22 cellular contexts compared by ENCODE assay signal in genomic region chr22:50078761-50079160, GRCh38. TPM values are rescaled to one million over a fixed set of nuclear protein-coding genes. Genes with fewer than 3 reads are reported as not detected.
A peak's percentile ranks its signal among the peaks of the same experiment; 100 is the strongest.
DNase-seq lines count a peak whose midpoint lies in the region; ATAC-seq and TF ChIP-seq lines count a peak whose summit lies in the region.
"Had no signal": no experiment of that assay in that cellular context is flagged by ENCODE, and none has a peak within 500 bp of the region (broad histone marks: within the 10 kb centered on the region; RNA-seq: fewer than 3 reads in every experiment).

No MANE protein-coding gene starts in this region.

- peaks cover 4% of the 10 kb centered on the region for H3K9me3 Mint-ChIP-seq in endodermal cell
- no peaks in the 10 kb centered on the region for H3K9me3 Mint-ChIP-seq in stimulated activated naive B cell treated with anti-CD40 and anti-IgM and Interleukin-4, amounts not matched to agents 10 μg/mL and 1 μg/mL and 100 μg/mL, for 72 hours
- H3K9me3 Mint-ChIP-seq: CD8-positive, alpha-beta T cell had no signal

- no peaks in the 10 kb centered on the region for H3K79me2 ChIP-seq in osteoblast (ENCODE audit: insufficient read depth, low read length)

- H3K27me3 ChIP-seq in heart left ventricle (peaks cover 0 to 33% (median 3%) of the 10 kb centered on the region in 9 donors), endodermal cell (ENCODE audit: control insufficient read depth, insufficient read depth, low read length, poor library complexity, severe bottlenecking) (no peaks in the 10 kb centered on the region), osteoblast (ENCODE audit: insufficient read depth, low read length) (peaks cover 20% of the 10 kb centered on the region), vagina (no peaks in the 10 kb centered on the region)
- H3K27me3 ChIP-seq: BE2C had no signal

- H3K4me3 ChIP-seq in heart left ventricle (no peak overlapping the region), endodermal cell (ENCODE audit: low read length) (no peak overlapping the region), osteoblast (ENCODE audit: insufficient read depth, low read length) (no peak overlapping the region), vagina (no peak overlapping the region)
- H3K4me3 ChIP-seq: GM12878 had no signal

- no peak overlapping the region for H3K4me3 Mint-ChIP-seq in endodermal cell
- H3K4me3 Mint-ChIP-seq in stimulated activated naive B cell treated with anti-CD40 and anti-IgM and Interleukin-4, amounts not matched to agents 10 μg/mL and 1 μg/mL and 100 μg/mL, for 72 hours = no peak overlapping the region
- H3K4me3 Mint-ChIP-seq: CD8-positive, alpha-beta T cell had no signal

- no peaks in the 10 kb centered on the region for H3K9me3 ChIP-seq in heart left ventricle
- H3K9me3 ChIP-seq in endodermal cell (ENCODE audit: control insufficient read depth, low read length) = no peaks in the 10 kb centered on the region
- no peaks in the 10 kb centered on the region for H3K9me3 ChIP-seq in osteoblast (ENCODE audit: low read depth, low read length)
- H3K9me3 ChIP-seq in vagina = no peaks in the 10 kb centered on the region
- H3K9me3 ChIP-seq: BE2C had no signal

- 76 to 85% (median 81%) methylated on average over 9 of the region's 9 CpGs for WGBS in heart left ventricle, 4 donors
- WGBS in endodermal cell (ENCODE audit: insufficient coverage in 1 of 2, insufficient read length in 1 of 2), 2 experiments = 93 to 96% methylated on average over 8 to 9 of the region's 9 CpGs

- no peak for TF ChIP-seq CTCF in heart left ventricle (IDR thresholded peaks at IDR 0.05)
- no peak for TF ChIP-seq CTCF in endodermal cell (conservative IDR thresholded peaks at IDR 0.05)
- no peak for TF ChIP-seq CTCF in osteoblast (IDR thresholded peaks at IDR 0.05; ENCODE audit: extremely low read depth, low read depth, low read length)
- TF ChIP-seq CTCF in vagina (IDR thresholded peaks at IDR 0.05) = no peak

- H3K36me3 ChIP-seq in heart left ventricle (no peaks in the 10 kb centered on the region), endodermal cell (ENCODE audit: control insufficient read depth, insufficient read depth, low read length) (no peaks in the 10 kb centered on the region), osteoblast (ENCODE audit: insufficient read depth, low read length) (no peaks in the 10 kb centered on the region), vagina (no peaks in the 10 kb centered on the region)
- H3K36me3 ChIP-seq: BE2C had no signal

- no peaks in the 10 kb centered on the region for H3K36me3 Mint-ChIP-seq in endodermal cell (ENCODE audit: low read depth)
- H3K36me3 Mint-ChIP-seq in stimulated activated naive B cell treated with anti-CD40 and anti-IgM and Interleukin-4, amounts not matched to agents 10 μg/mL and 1 μg/mL and 100 μg/mL, for 72 hours = no peaks in the 10 kb centered on the region
- H3K36me3 Mint-ChIP-seq: CD8-positive, alpha-beta T cell had no signal

- no peak for ATAC-seq in Right ventricle myocardium superior (ENCODE audit: poor library complexity)
- no peak for ATAC-seq in heart left ventricle
- no peak for ATAC-seq in stimulated activated naive B cell treated with anti-CD40 and anti-IgM and Interleukin-4, amounts not matched to agents 10 μg/mL and 1 μg/mL and 100 μg/mL, for 72 hours (replicated peaks)
- no peak for ATAC-seq in left lobe of liver
- ATAC-seq: CD8-positive, alpha-beta T cell; GM12878; HepG2 had no signal

- no peak overlapping the region for H3K4me2 ChIP-seq in osteoblast (ENCODE audit: insufficient read depth, low read length)
- H3K4me2 ChIP-seq: KMS-11 had no signal

- DNase-seq in Right ventricle myocardium superior = peak; percentile 10
- DNase-seq in heart left ventricle = no peak
- DNase-seq in endodermal cell = peak; percentile 44
- DNase-seq in osteoblast (ENCODE audit: insufficient read length, low spot score, missing footprints) = peak; percentile 79
- DNase-seq in vagina (ENCODE audit: extremely low spot score in 2 of 2) = no peak
- DNase-seq in stimulated activated naive B cell treated with anti-CD40 and anti-IgM and Interleukin-4, amounts not matched to agents 10 μg/mL and 1 μg/mL and 100 μg/mL, for 72 hours = no peak
- DNase-seq in NCI-H345 treated with DMSO at 0.1 percent for 48 hours (lab: John Stamatoyannopoulos, UW; ENCODE audit: unreplicated experiment) = no peak
- DNase-seq in left lobe of liver (ENCODE audit: low spot score) = no peak
- DNase-seq: BE2C; CD8-positive, alpha-beta T cell; DMS53; EL; GOT3; MV-4-11; NCI-H1694 treated with DMSO at 0.1 percent for 48 hours; NCI-H510A treated with DMSO at 0.1 percent for 48 hours; NCI-H82 had no signal

- no peak overlapping the region for H2AFZ ChIP-seq in osteoblast (ENCODE audit: low read length)

- intact Hi-C loops in Right ventricle myocardium superior (cut with DNase I) (no loop called here), heart left ventricle (cut with DNase I) (no loop called here), vagina (cut with DNase I) (no loop called here)

- no peak overlapping the region for H3K27ac ChIP-seq in heart left ventricle
- H3K27ac ChIP-seq in endodermal cell (ENCODE audit: low read depth, low read length) = no peak overlapping the region
- H3K27ac ChIP-seq in osteoblast (ENCODE audit: low read depth, low read length) = no peak overlapping the region
- peak overlapping the region; percentile 76 for H3K27ac ChIP-seq in vagina
- H3K27ac ChIP-seq: KMS-11 had no signal

- no peaks in the 10 kb centered on the region for H4K20me1 ChIP-seq in osteoblast (ENCODE audit: insufficient read depth, low read length)

- H3K4me1 ChIP-seq in heart left ventricle (no peaks in the 10 kb centered on the region), endodermal cell (ENCODE audit: control insufficient read depth, insufficient read depth, low read length) (peaks cover 5% of the 10 kb centered on the region), osteoblast (ENCODE audit: insufficient read depth, low read length) (no peaks in the 10 kb centered on the region), vagina (peaks cover 7% of the 10 kb centered on the region)
- H3K4me1 ChIP-seq: BE2C had no signal

- no peaks in the 10 kb centered on the region for H3K27me3 Mint-ChIP-seq in endodermal cell (ENCODE audit: insufficient read depth)
- peaks cover 27 to 32% of the 10 kb centered on the region in 2 donors for H3K27me3 Mint-ChIP-seq in stimulated activated naive B cell treated with anti-CD40 and anti-IgM and Interleukin-4, amounts not matched to agents 10 μg/mL and 1 μg/mL and 100 μg/mL, for 72 hours

- H3K9ac ChIP-seq in endodermal cell (ENCODE audit: extremely low read depth, low read length, poor library complexity, severe bottlenecking) = no peak overlapping the region
- H3K9ac ChIP-seq: KMS-11 had no signal

- TF ChIP-seq POLR2A in heart left ventricle (IDR thresholded peaks at IDR 0.05) (no peak), vagina (IDR thresholded peaks at IDR 0.05) (no peak)

- H3K27ac Mint-ChIP-seq in endodermal cell = no peak overlapping the region
- no peak overlapping the region for H3K27ac Mint-ChIP-seq in stimulated activated naive B cell treated with anti-CD40 and anti-IgM and Interleukin-4, amounts not matched to agents 10 μg/mL and 1 μg/mL and 100 μg/mL, for 72 hours
- H3K27ac Mint-ChIP-seq: CD8-positive, alpha-beta T cell had no signal

- no peaks in the 10 kb centered on the region for H3K4me1 Mint-ChIP-seq in endodermal cell
- H3K4me1 Mint-ChIP-seq in stimulated activated naive B cell treated with anti-CD40 and anti-IgM and Interleukin-4, amounts not matched to agents 10 μg/mL and 1 μg/mL and 100 μg/mL, for 72 hours = peaks cover 4 to 7% of the 10 kb centered on the region in 2 donors

RNA-seq across cellular contexts. Expression of gene MLC1, which starts 6.5 kb away (rescaled TPM):
- total RNA-seq in Right ventricle myocardium superior = 0.46 TPM
- under 1 TPM in 4 of 9 donors, not detected in 5; 0.07 to 0.80 (median 0.30) TPM for total RNA-seq in heart left ventricle
- polyA plus RNA-seq in heart left ventricle = under 1 TPM; 0.03 to 0.19 TPM
- under 1 TPM in 1 of 2 donors, not detected in 1; 0.18 TPM for total RNA-seq in endodermal cell
- 1.8 TPM for polyA plus RNA-seq in endodermal cell (2013, experiment 1 of 2)
- 2.2 TPM for polyA plus RNA-seq in endodermal cell (2013, experiment 2 of 2)
- total RNA-seq in osteoblast = under 0.01 and 0.88 TPM in 2 replicates
- 29.2 TPM for total RNA-seq in vagina
- total RNA-seq in left lobe of liver = not detected
- total RNA-seq: GM12878, HepG2, RPMI7951 had no signal
- polyA plus RNA-seq: HepG2 had no signal

RNA-seq across cellular contexts. Expression of gene MOV10L1, which starts 11.0 kb away (rescaled TPM):
- not detected for total RNA-seq in Right ventricle myocardium superior
- under 1 TPM in 3 of 9 donors, not detected in 6; 0.09 to 0.63 (median 0.13) TPM for total RNA-seq in heart left ventricle
- under 1 TPM; 0.06 to 0.27 TPM for polyA plus RNA-seq in heart left ventricle
- total RNA-seq in endodermal cell = under 1 TPM in 1 of 2 donors, not detected in 1; 0.31 TPM
- polyA plus RNA-seq in endodermal cell (2013, experiment 1 of 2) = 0.14 TPM
- not detected for polyA plus RNA-seq in endodermal cell (2013, experiment 2 of 2)
- 0.36 and 0.59 TPM in 2 replicates for total RNA-seq in osteoblast
- 0.98 TPM for total RNA-seq in vagina
- total RNA-seq in left lobe of liver = not detected
- total RNA-seq: CD8-positive, alpha-beta T cell; GM12878; RPMI7951 had no signal

RNA-seq across cellular contexts. Expression of gene TTLL8, which starts 20.7 kb away (rescaled TPM):
- total RNA-seq in Right ventricle myocardium superior = not detected
- not detected for total RNA-seq in heart left ventricle
- not detected for polyA plus RNA-seq in heart left ventricle
- total RNA-seq in endodermal cell = under 1 TPM in 1 of 2 donors, not detected in 1; 0.20 TPM
- 0.11 TPM for polyA plus RNA-seq in endodermal cell (2013, experiment 1 of 2)
- polyA plus RNA-seq in endodermal cell (2013, experiment 2 of 2) = not detected
- total RNA-seq in osteoblast = not detected in 2 replicates
- total RNA-seq in vagina = not detected
- not detected for total RNA-seq in left lobe of liver
- total RNA-seq: CD8-positive, alpha-beta T cell; GM12878; HepG2; RPMI7951 had no signal
- polyA plus RNA-seq: AG04450, GM12878, HepG2 had no signal

Comparison
In these comparisons a context has a peak if more than half of its experiments do, and no peak if none do; other contexts are left out.
1. DNase-seq: peak in Right ventricle myocardium superior (single experiment), endodermal cell (single experiment) and osteoblast (single experiment); none in heart left ventricle (0 of 5), vagina (0 of 2), stimulated activated naive B cell treated with anti-CD40 and anti-IgM and Interleukin-4, amounts not matched to agents 10 μg/mL and 1 μg/mL and 100 μg/mL, for 72 hours (single experiment), NCI-H345 treated with DMSO at 0.1 percent for 48 hours (single experiment) and left lobe of liver (single experiment).
2. RNA of gene MLC1, which starts 6.5 kb away (total RNA-seq): 29.2 TPM in vagina (single experiment); 0.46 TPM in Right ventricle myocardium superior (single experiment), 0.18 TPM in endodermal cell, 0.07 to 0.80 TPM in heart left ventricle, not detected in left lobe of liver (single experiment) and under 0.01 to 0.88 TPM in osteoblast; every median in the first group is over 10 times any median in the second.